12 cellular contexts compared by ENCODE assay signal in the genomic region with DNA sequence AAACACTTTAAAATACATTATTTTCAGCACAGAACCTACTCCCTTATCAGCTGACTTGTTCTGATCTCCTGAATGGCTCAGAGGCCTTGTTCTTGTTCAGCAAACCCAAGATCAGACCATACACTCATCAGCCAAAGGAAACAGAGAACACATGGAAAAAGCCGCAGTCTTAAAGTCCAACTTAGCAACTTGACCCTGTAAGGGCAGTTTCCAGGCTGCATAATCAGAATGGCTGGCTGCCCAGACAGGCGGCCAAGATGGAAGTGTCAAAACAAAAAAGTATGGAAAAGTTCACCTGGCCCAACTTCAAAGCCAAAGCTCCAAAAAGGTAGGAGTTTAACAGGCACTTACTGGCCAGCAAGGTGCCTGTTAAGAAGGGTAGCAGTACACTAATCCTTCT. TPM values are rescaled to one million over a fixed set of nuclear protein-coding genes. Genes with fewer than 3 reads are reported as not detected.
DNase-seq lines count a peak whose midpoint lies in the region; ATAC-seq and TF ChIP-seq lines count a peak whose summit lies in the region.
"Had no signal": no experiment of that assay in that cellular context is flagged by ENCODE, and none has a peak within 500 bp of the region (broad histone marks: within the 10 kb centered on the region; RNA-seq: fewer than 3 reads in every experiment).

No MANE protein-coding gene starts in this region.

- no peaks in the 10 kb centered on the region for H3K27me3 Mint-ChIP-seq in stimulated activated naive B cell treated with anti-CD40 and anti-IgM and Interleukin-4, amounts not matched to agents 10 μg/mL and 1 μg/mL and 100 μg/mL, for 72 hours
- no peaks in the 10 kb centered on the region for H3K27me3 Mint-ChIP-seq in CD8-positive, alpha-beta memory T cell

- peak; percentile 56 for DNase-seq in MG63
- peak; percentile 80 for DNase-seq in coronary artery (ENCODE audit: low spot score)
- peak; percentile 59 to 84 (median 84) for DNase-seq in right lobe of liver
- no peak for DNase-seq in stimulated activated naive B cell treated with anti-CD40 and anti-IgM and Interleukin-4, amounts not matched to agents 10 μg/mL and 1 μg/mL and 100 μg/mL, for 72 hours
- DNase-seq in H4 (ENCODE audit: low spot score): no peak
- DNase-seq in activated CD8-positive, alpha-beta memory T cell treated with anti-CD3 and anti-CD28 coated beads for 24 hours: no peak
- DNase-seq in CD8-positive, alpha-beta memory T cell: no peak
- DNase-seq: activated CD8-positive, alpha-beta memory T cell treated with anti-CD3 and anti-CD28 coated beads, Interleukin-2, amount 50 U/mL, for 4 hours; endodermal cell; NCI-H1694 had no signal

- intact Hi-C loops in right lobe of liver (cut with DNase I): no loop called here

- peak overlapping the region; percentile 25 to 55 for H3K4me3 Mint-ChIP-seq in stimulated activated naive B cell treated with anti-CD40 and anti-IgM and Interleukin-4, amounts not matched to agents 10 μg/mL and 1 μg/mL and 100 μg/mL, for 72 hours
- no peak overlapping the region for H3K4me3 Mint-ChIP-seq in CD8-positive, alpha-beta memory T cell
- H3K4me3 Mint-ChIP-seq: endodermal cell had no signal

- H3K27ac ChIP-seq in coronary artery (peak overlapping the region; percentile 68 to 74), right lobe of liver (peak overlapping the region in 2 of 3 donors; percentile 27 to 72)
- no peak overlapping the region for H3K27ac ChIP-seq in CD8-positive, alpha-beta memory T cell (ENCODE audit: low read depth, low read length)
- H3K27ac ChIP-seq: SK-N-MC had no signal

- H3K27me3 ChIP-seq in MG63 (no peaks in the 10 kb centered on the region), right lobe of liver (no peaks in the 10 kb centered on the region)
- H3K27me3 ChIP-seq in CD8-positive, alpha-beta memory T cell (ENCODE audit: insufficient read depth, low read length, poor library complexity, severe bottlenecking): no peaks in the 10 kb centered on the region

- TF ChIP-seq POLR2A in right lobe of liver (IDR thresholded peaks at IDR 0.05): no peak

- H3K4me3 ChIP-seq in MG63: no peak overlapping the region
- no peak overlapping the region for H3K4me3 ChIP-seq in coronary artery
- no peak overlapping the region for H3K4me3 ChIP-seq in right lobe of liver
- H3K4me3 ChIP-seq in CD8-positive, alpha-beta memory T cell (ENCODE audit: low read length): no peak overlapping the region
- H3K4me3 ChIP-seq: SK-N-MC had no signal

- H3K9me3 Mint-ChIP-seq in stimulated activated naive B cell treated with anti-CD40 and anti-IgM and Interleukin-4, amounts not matched to agents 10 μg/mL and 1 μg/mL and 100 μg/mL, for 72 hours: peaks cover 0 to 3% of the 10 kb centered on the region in 2 donors
- H3K9me3 Mint-ChIP-seq in CD8-positive, alpha-beta memory T cell: no peaks in the 10 kb centered on the region
- H3K9me3 Mint-ChIP-seq: endodermal cell had no signal

- peaks cover 45 to 62% of the 10 kb centered on the region in 2 donors for H3K4me1 Mint-ChIP-seq in stimulated activated naive B cell treated with anti-CD40 and anti-IgM and Interleukin-4, amounts not matched to agents 10 μg/mL and 1 μg/mL and 100 μg/mL, for 72 hours
- H3K4me1 Mint-ChIP-seq in CD8-positive, alpha-beta memory T cell: peaks cover 0 to 2% (median 0%) of the 10 kb centered on the region in 3 donors

- H3K36me3 ChIP-seq in MG63: no peaks in the 10 kb centered on the region
- no peaks in the 10 kb centered on the region for H3K36me3 ChIP-seq in right lobe of liver
- no peaks in the 10 kb centered on the region for H3K36me3 ChIP-seq in CD8-positive, alpha-beta memory T cell (ENCODE audit: insufficient read depth, low read length)

- H3K27ac Mint-ChIP-seq in stimulated activated naive B cell treated with anti-CD40 and anti-IgM and Interleukin-4, amounts not matched to agents 10 μg/mL and 1 μg/mL and 100 μg/mL, for 72 hours: peak overlapping the region; percentile 87
- H3K27ac Mint-ChIP-seq in CD8-positive, alpha-beta memory T cell: no peak overlapping the region
- H3K27ac Mint-ChIP-seq: endodermal cell had no signal

- TF ChIP-seq CTCF in coronary artery (IDR thresholded peaks at IDR 0.05): no peak
- TF ChIP-seq CTCF in right lobe of liver (IDR thresholded peaks at IDR 0.05): no peak

- 11% methylated on average over 2 of the region's 2 CpGs for WGBS in right lobe of liver (ENCODE audit: insufficient coverage, low coverage, low lambda C conversion rate, missing lambda C conversion rate)

- H3K4me1 ChIP-seq in right lobe of liver: peaks cover 0 to 37% (median 16%) of the 10 kb centered on the region in 4 donors
- no peaks in the 10 kb centered on the region for H3K4me1 ChIP-seq in CD8-positive, alpha-beta memory T cell (ENCODE audit: insufficient read depth, low read length)

- H3K9me3 ChIP-seq in MG63 (no peaks in the 10 kb centered on the region), right lobe of liver (no peaks in the 10 kb centered on the region)
- H3K9me3 ChIP-seq in CD8-positive, alpha-beta memory T cell (ENCODE audit: low read length): no peaks in the 10 kb centered on the region

- POLR2A ChIA-PET in CD8-positive, alpha-beta memory T cell (lab: Charles Lee): no interaction called here

- H3K36me3 Mint-ChIP-seq in stimulated activated naive B cell treated with anti-CD40 and anti-IgM and Interleukin-4, amounts not matched to agents 10 μg/mL and 1 μg/mL and 100 μg/mL, for 72 hours: peaks cover 6 to 10% of the 10 kb centered on the region in 2 donors
- H3K36me3 Mint-ChIP-seq in CD8-positive, alpha-beta memory T cell: no peaks in the 10 kb centered on the region

- CTCF ChIA-PET in CD8-positive, alpha-beta memory T cell (lab: Charles Lee): no interaction called here

- ATAC-seq in right lobe of liver: peak; percentile 80 to 93 (median 90)
- ATAC-seq in stimulated activated naive B cell treated with anti-CD40 and anti-IgM and Interleukin-4, amounts not matched to agents 10 μg/mL and 1 μg/mL and 100 μg/mL, for 72 hours (replicated peaks): peak; percentile 30 to 44
- ATAC-seq in HG02588 (IDR thresholded peaks at IDR 0.05; ENCODE audit: unreplicated experiment): no peak

RNA-seq across cellular contexts. Expression of a gene that starts 56.3 kb away (rescaled TPM):
- total RNA-seq in MG63 (2014; rRNA removed; shearing (Covaris generic); ENCODE audit: low replicate concordance): 48.9 and 78.7 TPM in 2 replicates
- total RNA-seq in right lobe of liver: 10 to 100 TPM; 57.6 to 94.9 (median 67.0) TPM
- total RNA-seq in H4 (2014; rRNA removed; shearing (Covaris generic)): 50.9 and 58.1 TPM in 2 replicates
- 10 to 100 TPM; 26.6 to 27.5 TPM for total RNA-seq in CD8-positive, alpha-beta memory T cell
- polyA plus RNA-seq in CD8-positive, alpha-beta memory T cell: 15.0 TPM

Comparison
In these comparisons a context has a peak if more than half of its experiments do, and no peak if none do; other contexts are left out.
1. DNase-seq: peak in MG63 (single experiment), coronary artery (single experiment) and right lobe of liver (3 of 3); none in stimulated activated naive B cell treated with anti-CD40 and anti-IgM and Interleukin-4, amounts not matched to agents 10 μg/mL and 1 μg/mL and 100 μg/mL, for 72 hours (single experiment), H4 (single experiment), activated CD8-positive, alpha-beta memory T cell treated with anti-CD3 and anti-CD28 coated beads for 24 hours (single experiment) and CD8-positive, alpha-beta memory T cell (0 of 5).
2. H3K4me3 Mint-ChIP-seq: peak in stimulated activated naive B cell treated with anti-CD40 and anti-IgM and Interleukin-4, amounts not matched to agents 10 μg/mL and 1 μg/mL and 100 μg/mL, for 72 hours (2 of 2); none in CD8-positive, alpha-beta memory T cell (0 of 7).